In genomic region chr3:157139938-157140534, GRCh38 we compare ENCODE assay signal across 16 cellular contexts. TPM values are rescaled to one million over a fixed set of nuclear protein-coding genes. Genes with fewer than 3 reads are reported as not detected.
DNase-seq lines count a peak whose midpoint lies in the region; ATAC-seq and TF ChIP-seq lines count a peak whose summit lies in the region.
"Had no signal": no experiment of that assay in that cellular context is flagged by ENCODE, and none has a peak within 500 bp of the region (broad histone marks: within the 10 kb centered on the region; RNA-seq: fewer than 3 reads in every experiment).

No MANE protein-coding gene starts in this region.

- H3K4me1 Mint-ChIP-seq in activated CD8-positive, alpha-beta T cell treated with anti-CD3 and anti-CD28 coated beads, Interleukin-2, amount 10 ng/mL, durations not matched to agents 7 days and 5 days (ENCODE audit: low read depth), result peaks cover 27% of the 10 kb centered on the region
- peaks cover 18% of the 10 kb centered on the region for H3K4me1 Mint-ChIP-seq in activated CD8-positive, alpha-beta T cell treated with anti-CD3 and anti-CD28 coated beads for 36 hours (ENCODE audit: low read depth)
- H3K4me1 Mint-ChIP-seq in CD4-positive, alpha-beta T cell (ENCODE audit: low read depth), result peaks cover 17% of the 10 kb centered on the region
- peaks cover 19% of the 10 kb centered on the region for H3K4me1 Mint-ChIP-seq in activated naive CD8-positive, alpha-beta T cell treated with anti-CD3 and anti-CD28 coated beads, Interleukin-2, amount 10 ng/mL, durations not matched to agents 7 days and 5 days
- H3K4me1 Mint-ChIP-seq in stimulated activated naive B cell treated with anti-CD40 and anti-IgM and Interleukin-4, amounts not matched to agents 10 μg/mL and 1 μg/mL and 100 μg/mL, for 72 hours, result peaks cover 0 to 2% of the 10 kb centered on the region in 2 donors

- H3K9me3 Mint-ChIP-seq in activated CD8-positive, alpha-beta T cell treated with anti-CD3 and anti-CD28 coated beads, Interleukin-2, amount 10 ng/mL, durations not matched to agents 7 days and 5 days (ENCODE audit: insufficient read depth), result no peaks in the 10 kb centered on the region
- H3K9me3 Mint-ChIP-seq in activated CD8-positive, alpha-beta T cell treated with anti-CD3 and anti-CD28 coated beads for 36 hours, result no peaks in the 10 kb centered on the region
- no peaks in the 10 kb centered on the region for H3K9me3 Mint-ChIP-seq in CD4-positive, alpha-beta T cell
- H3K9me3 Mint-ChIP-seq in activated naive CD8-positive, alpha-beta T cell treated with anti-CD3 and anti-CD28 coated beads, Interleukin-2, amount 10 ng/mL, durations not matched to agents 7 days and 5 days, result no peaks in the 10 kb centered on the region
- H3K9me3 Mint-ChIP-seq in stimulated activated naive B cell treated with anti-CD40 and anti-IgM and Interleukin-4, amounts not matched to agents 10 μg/mL and 1 μg/mL and 100 μg/mL, for 72 hours, result no peaks in the 10 kb centered on the region
- H3K9me3 Mint-ChIP-seq: CD4-positive, alpha-beta memory T cell had no signal

- CTCF ChIA-PET in activated CD8-positive, alpha-beta T cell treated with anti-CD3 and anti-CD28 coated beads, Interleukin-2, amount 10 ng/mL, durations not matched to agents 7 days and 5 days (lab: Charles Lee), result interaction anchor here (1.3 to 15.2 kb wide), 2 partner anchors 55 to 446 kb away, joined by 3 to 301 read pairs; no protein-coding TSS in a partner anchor
- CTCF ChIA-PET in activated CD8-positive, alpha-beta T cell treated with anti-CD3 and anti-CD28 coated beads for 36 hours (lab: Charles Lee), result interaction anchor here (1.3 to 5.1 kb wide), 3 partner anchors 9 to 58 kb away, joined by 5 to 80 read pairs (median 57); no protein-coding TSS in a partner anchor
- CTCF ChIA-PET in CD4-positive, alpha-beta T cell (lab: Charles Lee), result no interaction called here

- H3K27me3 Mint-ChIP-seq in activated CD8-positive, alpha-beta T cell treated with anti-CD3 and anti-CD28 coated beads, Interleukin-2, amount 10 ng/mL, durations not matched to agents 7 days and 5 days (ENCODE audit: low read depth), result no peaks in the 10 kb centered on the region
- no peaks in the 10 kb centered on the region for H3K27me3 Mint-ChIP-seq in activated CD8-positive, alpha-beta T cell treated with anti-CD3 and anti-CD28 coated beads for 36 hours
- H3K27me3 Mint-ChIP-seq in CD4-positive, alpha-beta T cell, result no peaks in the 10 kb centered on the region
- H3K27me3 Mint-ChIP-seq in activated naive CD8-positive, alpha-beta T cell treated with anti-CD3 and anti-CD28 coated beads, Interleukin-2, amount 10 ng/mL, durations not matched to agents 7 days and 5 days, result no peaks in the 10 kb centered on the region
- no peaks in the 10 kb centered on the region for H3K27me3 Mint-ChIP-seq in stimulated activated naive B cell treated with anti-CD40 and anti-IgM and Interleukin-4, amounts not matched to agents 10 μg/mL and 1 μg/mL and 100 μg/mL, for 72 hours
- H3K27me3 Mint-ChIP-seq: CD4-positive, alpha-beta memory T cell had no signal

- DNase-seq in activated CD8-positive, alpha-beta T cell treated with anti-CD3 and anti-CD28 coated beads, Interleukin-2, amount 10 ng/mL, durations not matched to agents 7 days and 5 days, result no peak
- no peak for DNase-seq in activated CD8-positive, alpha-beta T cell treated with anti-CD3 and anti-CD28 coated beads for 36 hours
- DNase-seq in CD4-positive, alpha-beta T cell, result no peak
- DNase-seq in activated naive CD8-positive, alpha-beta T cell treated with anti-CD3 and anti-CD28 coated beads, Interleukin-2, amount 10 ng/mL, durations not matched to agents 7 days and 5 days, result no peak
- no peak for DNase-seq in stimulated activated naive B cell treated with anti-CD40 and anti-IgM and Interleukin-4, amounts not matched to agents 10 μg/mL and 1 μg/mL and 100 μg/mL, for 72 hours
- no peak for DNase-seq in head of caudate nucleus
- DNase-seq: ACHN; C1 segment of cervical spinal cord; CD4-positive, alpha-beta memory T cell; COR-L47; DMS153; DMS79 treated with DMSO at 0.1 percent for 48 hours; EL; IMR-90 had no signal

- intact Hi-C loops in activated CD8-positive, alpha-beta T cell treated with anti-CD3 and anti-CD28 coated beads for 36 hours (cut with micrococcal nuclease), result no loop called here
- intact Hi-C loops in CD4-positive, alpha-beta T cell (cut with DNase I, micrococcal nuclease), result loop anchor here (5.0 kb wide), 4 partner anchors 323 to 1143 kb away; no protein-coding TSS in a partner anchor
- intact Hi-C loops in head of caudate nucleus (cut with DNase I), result loop anchor here (5.0 to 10.0 kb wide), 2 partner anchors 463 to 585 kb away; partner anchors contain the start of gene SSR3

- H3K9me3 ChIP-seq in CD4-positive, alpha-beta T cell (ENCODE audit: control insufficient read depth, low read length), result no peaks in the 10 kb centered on the region
- H3K9me3 ChIP-seq: HAP-1 had no signal

- peak overlapping the region; percentile 10 for H3K27ac Mint-ChIP-seq in activated CD8-positive, alpha-beta T cell treated with anti-CD3 and anti-CD28 coated beads, Interleukin-2, amount 10 ng/mL, durations not matched to agents 7 days and 5 days
- no peak overlapping the region for H3K27ac Mint-ChIP-seq in activated CD8-positive, alpha-beta T cell treated with anti-CD3 and anti-CD28 coated beads for 36 hours
- H3K27ac Mint-ChIP-seq in CD4-positive, alpha-beta T cell, result peak overlapping the region; percentile 53
- H3K27ac Mint-ChIP-seq in activated naive CD8-positive, alpha-beta T cell treated with anti-CD3 and anti-CD28 coated beads, Interleukin-2, amount 10 ng/mL, durations not matched to agents 7 days and 5 days, result peak overlapping the region; percentile 3
- H3K27ac Mint-ChIP-seq in stimulated activated naive B cell treated with anti-CD40 and anti-IgM and Interleukin-4, amounts not matched to agents 10 μg/mL and 1 μg/mL and 100 μg/mL, for 72 hours, result peak overlapping the region; percentile 56

- peaks cover 53% of the 10 kb centered on the region for H3K36me3 Mint-ChIP-seq in activated CD8-positive, alpha-beta T cell treated with anti-CD3 and anti-CD28 coated beads, Interleukin-2, amount 10 ng/mL, durations not matched to agents 7 days and 5 days (ENCODE audit: low read depth)
- peaks cover 33% of the 10 kb centered on the region for H3K36me3 Mint-ChIP-seq in activated CD8-positive, alpha-beta T cell treated with anti-CD3 and anti-CD28 coated beads for 36 hours (ENCODE audit: low read depth)
- peaks cover 42% of the 10 kb centered on the region for H3K36me3 Mint-ChIP-seq in CD4-positive, alpha-beta T cell (ENCODE audit: low read depth)
- H3K36me3 Mint-ChIP-seq in activated naive CD8-positive, alpha-beta T cell treated with anti-CD3 and anti-CD28 coated beads, Interleukin-2, amount 10 ng/mL, durations not matched to agents 7 days and 5 days, result peaks cover 16% of the 10 kb centered on the region
- peaks cover 23 to 26% of the 10 kb centered on the region in 2 donors for H3K36me3 Mint-ChIP-seq in stimulated activated naive B cell treated with anti-CD40 and anti-IgM and Interleukin-4, amounts not matched to agents 10 μg/mL and 1 μg/mL and 100 μg/mL, for 72 hours

- no peak overlapping the region for H3K4me3 Mint-ChIP-seq in activated CD8-positive, alpha-beta T cell treated with anti-CD3 and anti-CD28 coated beads, Interleukin-2, amount 10 ng/mL, durations not matched to agents 7 days and 5 days
- H3K4me3 Mint-ChIP-seq in activated CD8-positive, alpha-beta T cell treated with anti-CD3 and anti-CD28 coated beads for 36 hours, result no peak overlapping the region
- no peak overlapping the region for H3K4me3 Mint-ChIP-seq in CD4-positive, alpha-beta T cell
- no peak overlapping the region for H3K4me3 Mint-ChIP-seq in activated naive CD8-positive, alpha-beta T cell treated with anti-CD3 and anti-CD28 coated beads, Interleukin-2, amount 10 ng/mL, durations not matched to agents 7 days and 5 days
- H3K4me3 Mint-ChIP-seq in stimulated activated naive B cell treated with anti-CD40 and anti-IgM and Interleukin-4, amounts not matched to agents 10 μg/mL and 1 μg/mL and 100 μg/mL, for 72 hours, result no peak overlapping the region
- H3K4me3 Mint-ChIP-seq: CD4-positive, alpha-beta memory T cell had no signal

- no peak for TF ChIP-seq CTCF in activated CD8-positive, alpha-beta T cell treated with anti-CD3 and anti-CD28 coated beads for 36 hours (IDR thresholded peaks at IDR 0.05)
- no peak for TF ChIP-seq CTCF in CD4-positive, alpha-beta T cell (IDR thresholded peaks at IDR 0.05)

- no peaks in the 10 kb centered on the region for H3K27me3 ChIP-seq in CD4-positive, alpha-beta T cell (ENCODE audit: control insufficient read depth, insufficient read depth, low read length)

- no peak overlapping the region for H3K27ac ChIP-seq in CD4-positive, alpha-beta T cell (ENCODE audit: low read depth, low read length)

- POLR2A ChIA-PET in activated CD8-positive, alpha-beta T cell treated with anti-CD3 and anti-CD28 coated beads, Interleukin-2, amount 10 ng/mL, durations not matched to agents 7 days and 5 days (lab: Charles Lee), result interaction anchor here (3.3 kb wide), 1 partner anchor 16 kb away, joined by 14 read pairs; no protein-coding TSS in a partner anchor
- POLR2A ChIA-PET in activated CD8-positive, alpha-beta T cell treated with anti-CD3 and anti-CD28 coated beads for 36 hours (lab: Charles Lee), result interaction anchor here (1.0 to 2.4 kb wide), 3 partner anchors 11 to 21 kb away, joined by 3 to 11 read pairs (median 3); partner anchors contain the start of gene CCNL1
- POLR2A ChIA-PET in CD4-positive, alpha-beta T cell (lab: Charles Lee), result no interaction called here
- POLR2A ChIA-PET in activated naive CD8-positive, alpha-beta T cell treated with anti-CD3 and anti-CD28 coated beads, Interleukin-2, amount 10 ng/mL, durations not matched to agents 7 days and 5 days (lab: Charles Lee), result no interaction called here

- no peak for ATAC-seq in activated CD8-positive, alpha-beta T cell treated with anti-CD3 and anti-CD28 coated beads, Interleukin-2, amount 10 ng/mL, durations not matched to agents 7 days and 5 days
- no peak for ATAC-seq in activated CD8-positive, alpha-beta T cell treated with anti-CD3 and anti-CD28 coated beads for 36 hours
- ATAC-seq in CD4-positive, alpha-beta T cell (ENCODE audit: poor library complexity), result no peak
- no peak for ATAC-seq in activated naive CD8-positive, alpha-beta T cell treated with anti-CD3 and anti-CD28 coated beads, Interleukin-2, amount 10 ng/mL, durations not matched to agents 7 days and 5 days (ENCODE audit: low read depth)
- ATAC-seq in stimulated activated naive B cell treated with anti-CD40 and anti-IgM and Interleukin-4, amounts not matched to agents 10 μg/mL and 1 μg/mL and 100 μg/mL, for 72 hours (replicated peaks), result no peak
- no peak for ATAC-seq in GM18867 (IDR thresholded peaks at IDR 0.05; ENCODE audit: unreplicated experiment)

RNA-seq across cellular contexts. Expression of gene CCNL1, which starts 19.9 kb away (rescaled TPM):
- total RNA-seq in activated CD8-positive, alpha-beta T cell treated with anti-CD3 and anti-CD28 coated beads, Interleukin-2, amount 10 ng/mL, durations not matched to agents 7 days and 5 days, result 100 to 1,000 TPM; 257 TPM
- total RNA-seq in activated CD8-positive, alpha-beta T cell treated with anti-CD3 and anti-CD28 coated beads for 36 hours, result 100 to 1,000 TPM; 180 to 191 TPM
- total RNA-seq in CD4-positive, alpha-beta T cell, result 1,000 to 10,000 TPM; 1,350 to 1,388 TPM
- 100 to 1,000 TPM; 276 to 280 TPM for total RNA-seq in activated naive CD8-positive, alpha-beta T cell treated with anti-CD3 and anti-CD28 coated beads, Interleukin-2, amount 10 ng/mL, durations not matched to agents 7 days and 5 days

Comparison
In these comparisons a context has a peak if more than half of its experiments do, and no peak if none do; other contexts are left out.
1. RNA of gene CCNL1, which starts 19.9 kb away (total RNA-seq): 1,350 to 1,388 TPM in CD4-positive, alpha-beta T cell; 276 to 280 TPM in activated naive CD8-positive, alpha-beta T cell treated with anti-CD3 and anti-CD28 coated beads, Interleukin-2, amount 10 ng/mL, durations not matched to agents 7 days and 5 days, 257 TPM in activated CD8-positive, alpha-beta T cell treated with anti-CD3 and anti-CD28 coated beads, Interleukin-2, amount 10 ng/mL, durations not matched to agents 7 days and 5 days and 180 to 191 TPM in activated CD8-positive, alpha-beta T cell treated with anti-CD3 and anti-CD28 coated beads for 36 hours; every median in the first group is over 4 times any median in the second.
2. POLR2A ChIA-PET loops: an anchor here in activated CD8-positive, alpha-beta T cell treated with anti-CD3 and anti-CD28 coated beads, Interleukin-2, amount 10 ng/mL, durations not matched to agents 7 days and 5 days (3.3 kb wide) and activated CD8-positive, alpha-beta T cell treated with anti-CD3 and anti-CD28 coated beads for 36 hours (1.0 to 2.4 kb wide); none called in CD4-positive, alpha-beta T cell and activated naive CD8-positive, alpha-beta T cell treated with anti-CD3 and anti-CD28 coated beads, Interleukin-2, amount 10 ng/mL, durations not matched to agents 7 days and 5 days.